In the genomic region with DNA sequence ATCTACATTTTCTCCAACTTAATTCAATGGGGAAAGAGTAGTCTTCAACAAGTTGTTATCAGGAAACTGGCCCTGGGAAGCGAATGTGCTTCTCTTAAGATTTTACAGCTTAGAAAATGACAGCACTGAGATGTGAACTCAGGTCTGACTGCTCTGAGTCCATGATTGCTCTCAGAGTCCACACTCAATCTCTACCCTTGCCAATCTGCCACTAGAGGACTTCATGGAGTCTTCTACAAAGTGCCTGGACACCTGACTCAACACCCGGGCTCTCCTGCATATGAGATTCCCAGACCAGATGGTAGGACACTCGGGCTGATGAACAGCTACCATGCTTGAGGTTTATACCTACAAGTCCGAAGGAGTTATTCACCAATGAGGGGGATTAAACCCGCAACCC, we compare ENCODE assay signal across 16 cellular contexts.
DNase-seq lines count a peak whose midpoint lies in the region; ATAC-seq and TF ChIP-seq lines count a peak whose summit lies in the region.
"Had no signal": no experiment of that assay in that cellular context is flagged by ENCODE, and none has a peak within 500 bp of the region (broad histone marks: within the 10 kb centered on the region; RNA-seq: fewer than 3 reads in every experiment).

No MANE protein-coding gene starts in this region.

- no peaks in the 10 kb centered on the region; the same call in 1 of the 2 replicates for H3K79me2 ChIP-seq in DOHH2 (ENCODE audit: control insufficient read depth, low read length)

- no peaks in the 10 kb centered on the region for H3K9me2 ChIP-seq in DOHH2 (replicated peaks; ENCODE audit: control insufficient read depth, low read length)

- H3K27ac ChIP-seq in DOHH2 (ENCODE audit: low read depth, low read length): no peak overlapping the region
- peak overlapping the region in 3 of 4 donors; percentile 8 to 52 (median 48) for H3K27ac ChIP-seq in esophagus squamous epithelium

- DNase-seq in esophagus squamous epithelium (lab: John Stamatoyannopoulos, UW): no peak
- DNase-seq in NAMALWA (ENCODE audit: low spot score): no peak
- DNase-seq in retina: no peak
- DNase-seq in C1 segment of cervical spinal cord (lab: John Stamatoyannopoulos, UW): no peak
- no peak for DNase-seq in NCI-H510A treated with DMSO at 0.1 percent for 48 hours (lab: John Stamatoyannopoulos, UW)
- DNase-seq: activated CD4-positive, alpha-beta T cell treated with anti-CD3 and anti-CD28 coated beads, Interleukin-2, amount 10 ng/mL, durations not matched to agents 7 days and 5 days; activated naive CD4-positive, alpha-beta T cell treated with anti-CD3 and anti-CD28 coated beads, Interleukin-2, amount 10 ng/mL, durations not matched to agents 7 days and 5 days; EL; kidney; NCI-H69; stimulated activated naive CD4-positive, alpha-beta T cell had no signal

- H3F3A ChIP-seq in DOHH2 (ENCODE audit: control insufficient read depth, insufficient read depth): peaks cover 7% of the 10 kb centered on the region; the same call in 1 of the 2 replicates

- no peak for TF ChIP-seq CTCF in DOHH2 (IDR thresholded peaks at IDR 0.05; ENCODE audit: low read depth, low read length, poor library complexity, severe bottlenecking)
- TF ChIP-seq CTCF in esophagus squamous epithelium (IDR thresholded peaks at IDR 0.05): no peak

- intact Hi-C loops in esophagus squamous epithelium (cut with DNase I): no loop called here

- TF ChIP-seq POLR2A in esophagus squamous epithelium (IDR thresholded peaks at IDR 0.05): no peak

- H3K4me3 ChIP-seq in DOHH2 (ENCODE audit: low read length): no peak overlapping the region
- H3K4me3 ChIP-seq in esophagus squamous epithelium: no peak overlapping the region

- H3K4me1 ChIP-seq in DOHH2 (ENCODE audit: control insufficient read depth, low read length) (peaks cover 45% of the 10 kb centered on the region), esophagus squamous epithelium (peaks cover 0 to 26% (median 7%) of the 10 kb centered on the region in 3 donors)

- H3K4me2 ChIP-seq in DOHH2 (ENCODE audit: low read length): peak overlapping the region; percentile 57

- ATAC-seq in GM21360 (IDR thresholded peaks at IDR 0.05; ENCODE audit: unreplicated experiment) (peak; percentile 16), HG03342 (IDR thresholded peaks at IDR 0.05; ENCODE audit: unreplicated experiment) (peak; percentile 11)
- ATAC-seq: SK-N-SH treated with all-trans-retinoic acid at 6 μM for 48 hours had no signal

- H3K27me3 ChIP-seq in DOHH2 (ENCODE audit: control insufficient read depth, low read length) (no peaks in the 10 kb centered on the region), esophagus squamous epithelium (no peaks in the 10 kb centered on the region)
- H3K27me3 ChIP-seq: neutrophil had no signal

- 91 to 95% methylated on average over 4 to 5 of the region's 5 CpGs for WGBS in esophagus squamous epithelium, 2 donors

- H3K9me3 ChIP-seq in DOHH2 (ENCODE audit: control insufficient read depth, insufficient read depth, low read length) (no peaks in the 10 kb centered on the region), esophagus squamous epithelium (no peaks in the 10 kb centered on the region)
- H3K9me3 ChIP-seq: neutrophil had no signal

- H3K36me3 ChIP-seq in DOHH2 (ENCODE audit: control insufficient read depth, low read length) (peaks cover 1% of the 10 kb centered on the region; the same call in 1 of the 2 replicates), esophagus squamous epithelium (no peaks in the 10 kb centered on the region)
- H3K36me3 ChIP-seq: neutrophil had no signal

- no peaks in the 10 kb centered on the region for H4K20me1 ChIP-seq in DOHH2 (ENCODE audit: control insufficient read depth, insufficient read depth, low read depth, low read length)
